In genomic region chrX:42096262-42096939, GRCh38 we compare ENCODE assay signal across 13 cellular contexts.
A peak's percentile ranks its signal among the peaks of the same experiment; 100 is the strongest.
DNase-seq lines count a peak whose midpoint lies in the region; ATAC-seq and TF ChIP-seq lines count a peak whose summit lies in the region.
"Had no signal": no experiment of that assay in that cellular context is flagged by ENCODE, and none has a peak within 500 bp of the region (broad histone marks: within the 10 kb centered on the region; RNA-seq: fewer than 3 reads in every experiment).

No MANE protein-coding gene starts in this region.

- H3K9me3 ChIP-seq in lower lobe of right lung, result no peaks in the 10 kb centered on the region

- CTCF ChIA-PET in BJ (lab: Yijun Ruan, JAX), result no interaction called here

- intact Hi-C loops in lower lobe of right lung (cut with DNase I), result no loop called here

- POLR2A ChIA-PET in BJ (lab: Charles Lee), result no interaction called here

- H3K4me1 ChIP-seq in lower lobe of right lung, result no peaks in the 10 kb centered on the region

- TF ChIP-seq CTCF in BJ (IDR thresholded peaks at IDR 0.05; ENCODE audit: insufficient read depth, low read depth, low read length), result no peak
- no peak for TF ChIP-seq CTCF in choroid plexus epithelial cell (conservative IDR thresholded peaks at IDR 0.05; ENCODE audit: low read depth, low read length)
- TF ChIP-seq CTCF in lower lobe of right lung (IDR thresholded peaks at IDR 0.05), result no peak

- no peak overlapping the region for H3K4me3 ChIP-seq in BJ (ENCODE audit: low read depth, low read length)
- no peak overlapping the region for H3K4me3 ChIP-seq in choroid plexus epithelial cell (ENCODE audit: low read depth, low read length)
- H3K4me3 ChIP-seq in lower lobe of right lung, result no peak overlapping the region

- DNase-seq in BJ (ENCODE audit: low read depth), result peak; percentile 70
- DNase-seq in HT1080 (ENCODE audit: low read depth), result peak; percentile 79
- peak; percentile 95 for DNase-seq in choroid plexus epithelial cell (ENCODE audit: low read depth)
- DNase-seq in lower lobe of right lung, result peak; percentile 58
- no peak for DNase-seq in hypothalamus (lab: John Stamatoyannopoulos, UW)
- no peak for DNase-seq in NCI-H2107 treated with DMSO at 0.1 percent for 48 hours (lab: John Stamatoyannopoulos, UW; ENCODE audit: unreplicated experiment)
- DNase-seq in anterior cingulate cortex (lab: John Stamatoyannopoulos, UW), result no peak
- DNase-seq: activated naive CD4-positive, alpha-beta T cell; COR-L47; endodermal cell; left colon had no signal

- no peaks in the 10 kb centered on the region for H3K36me3 ChIP-seq in BJ (ENCODE audit: control insufficient read depth, insufficient read depth, low read length)
- H3K36me3 ChIP-seq in lower lobe of right lung, result no peaks in the 10 kb centered on the region

- H3K27ac ChIP-seq in lower lobe of right lung, result peak overlapping the region; percentile 18

- ATAC-seq in lower lobe of right lung (peak; percentile 80 to 85), HG03469 (IDR thresholded peaks at IDR 0.05; ENCODE audit: unreplicated experiment) (no peak)
- ATAC-seq: left colon, sciatic nerve had no signal

- H3K27me3 ChIP-seq in BJ (ENCODE audit: control insufficient read depth, insufficient read depth, low read length), result no peaks in the 10 kb centered on the region
- no peaks in the 10 kb centered on the region for H3K27me3 ChIP-seq in lower lobe of right lung (ENCODE audit: low read depth)

Comparison
In these comparisons a context has a peak if more than half of its experiments do, and no peak if none do; other contexts are left out.
1. DNase-seq: peak in BJ (single experiment), HT1080 (single experiment), choroid plexus epithelial cell (single experiment) and lower lobe of right lung (single experiment); none in hypothalamus (0 of 51), NCI-H2107 treated with DMSO at 0.1 percent for 48 hours (single experiment) and anterior cingulate cortex (0 of 58).